ENCODE assay signal across 25 cellular contexts in genomic region chr15:56325186-56325585, GRCh38. TPM values are rescaled to one million over a fixed set of nuclear protein-coding genes. Genes with fewer than 3 reads are reported as not detected.
DNase-seq lines count a peak whose midpoint lies in the region; ATAC-seq and TF ChIP-seq lines count a peak whose summit lies in the region.
"Had no signal": no experiment of that assay in that cellular context is flagged by ENCODE, and none has a peak within 500 bp of the region (broad histone marks: within the 10 kb centered on the region; RNA-seq: fewer than 3 reads in every experiment).

No MANE protein-coding gene starts in this region.

- H3K4me3 ChIP-seq in mammary epithelial cell (replicated peaks in 1 of 3; ENCODE audit: insufficient read depth in 1 of 3, low read depth in 2 of 3, low read length in 3 of 3) (no peak overlapping the region), suprapubic skin (no peak overlapping the region), PC-9 (no peak overlapping the region)
- H3K4me3 ChIP-seq: colonic mucosa, gastrocnemius medialis, prostate gland, SJSA1 had no signal

- WGBS in mammary epithelial cell (ENCODE audit: low coverage, missing lambda C conversion rate): 53% methylated on average over 3 of the region's 3 CpGs
- WGBS in suprapubic skin: 48% methylated on average over 3 of the region's 3 CpGs

- TF ChIP-seq CTCF in mammary epithelial cell (conservative IDR thresholded peaks at IDR 0.05 in 1 of 2, IDR thresholded peaks at IDR 0.05 in 1 of 2; ENCODE audit: extremely low read depth in 1 of 2, insufficient read depth in 1 of 2, low read depth in 1 of 2, low read length in 2 of 2) (no peak), suprapubic skin (IDR thresholded peaks at IDR 0.05) (no peak), PC-9 (conservative IDR thresholded peaks at IDR 0.05) (no peak)

- H3K79me2 ChIP-seq in mammary epithelial cell (ENCODE audit: insufficient read depth, low read length) (no peaks in the 10 kb centered on the region), PC-9 (ENCODE audit: low read depth) (no peaks in the 10 kb centered on the region)

- H3K9me2 ChIP-seq in PC-9 (ENCODE audit: insufficient read depth): no peaks in the 10 kb centered on the region

- peaks cover 24% of the 10 kb centered on the region for H3K4me1 ChIP-seq in mammary epithelial cell (ENCODE audit: insufficient read depth, low read length)
- H3K4me1 ChIP-seq in suprapubic skin: peaks cover 4% of the 10 kb centered on the region
- peaks cover 6% of the 10 kb centered on the region; the same call in 1 of the 2 replicates for H3K4me1 ChIP-seq in PC-9 (replicated peaks; ENCODE audit: insufficient read depth)
- H3K4me1 ChIP-seq: colonic mucosa, gastrocnemius medialis, prostate gland had no signal

- DNase-seq in AG08395 (ENCODE audit: low spot score) (peak; percentile 38), HCEC 1CT (peak; percentile 82), mammary epithelial cell (peak; percentile 42), hepatic stellate cell (ENCODE audit: low spot score) (peak; percentile 4), hippocampal formation (lab: John Stamatoyannopoulos, UW) (no peak), suprapubic skin (ENCODE audit: low spot score in 2 of 2) (no peak), PC-9 (no peak)
- DNase-seq: activated CD4-positive, alpha-beta T cell treated with anti-CD3 and anti-CD28 coated beads, Interleukin-2, amount 50 U/mL, for 48 hours; activated T-cell treated with anti-CD3 and anti-CD28 coated beads for 4 hours; colonic mucosa; DMS79; endodermal cell; gastrocnemius medialis; H7; left cardiac atrium; MM.1S; NCI-H146; NCI-H2171 treated with DMSO at 0.1 percent for 48 hours; NCI-H774; OCI-M1; stimulated activated CD4-positive, alpha-beta T cell treated with anti-CD3 and anti-CD28 coated beads, Interleukin-4, amount 100 ng/mL, for 24 hours had no signal

- no peak for TF ChIP-seq POLR2A in suprapubic skin (IDR thresholded peaks at IDR 0.05)

- H3K36me3 ChIP-seq in mammary epithelial cell (ENCODE audit: insufficient read depth, low read length) (no peaks in the 10 kb centered on the region), suprapubic skin (no peaks in the 10 kb centered on the region), PC-9 (ENCODE audit: low read depth) (no peaks in the 10 kb centered on the region)
- H3K36me3 ChIP-seq: colonic mucosa, gastrocnemius medialis, prostate gland, SJSA1 had no signal

- BruUV-seq in mammary epithelial cell (replicated peaks; lab: Mats Ljungman, UMichigan): no TSS peak
- BruUV-seq in PC-9 (replicated peaks; lab: Mats Ljungman, UMichigan): no TSS peak

- ATAC-seq in GM21360 (IDR thresholded peaks at IDR 0.05; ENCODE audit: unreplicated experiment): no peak
- ATAC-seq: gastrocnemius medialis, left cardiac atrium, WTC11 had no signal

- H3K27me3 ChIP-seq in mammary epithelial cell (ENCODE audit: insufficient read depth, low read length) (no peaks in the 10 kb centered on the region), suprapubic skin (no peaks in the 10 kb centered on the region), PC-9 (ENCODE audit: insufficient read depth, low read depth) (no peaks in the 10 kb centered on the region)
- H3K27me3 ChIP-seq: colonic mucosa, gastrocnemius medialis, SJSA1 had no signal

- CTCF ChIA-PET in mammary epithelial cell (lab: Charles Lee; ENCODE audit: low non-redundant PET) (no interaction called here), PC-9 (lab: Charles Lee) (no interaction called here)

- POLR2A ChIA-PET in PC-9 (lab: Charles Lee; ENCODE audit: unreplicated experiment): no interaction called here

- intact Hi-C loops in mammary epithelial cell (cut with micrococcal nuclease) (loop anchor here (5.0 kb wide), 2 partner anchors 42 to 78 kb away; partner anchors contain the start of gene TEX9), PC-9 (cut with micrococcal nuclease; ENCODE audit: unreplicated experiment) (no loop called here)

- TF ChIP-seq EP300 in suprapubic skin (IDR thresholded peaks at IDR 0.05): no peak

- H3K9ac ChIP-seq in mammary epithelial cell (ENCODE audit: insufficient read depth, low read length): no peak overlapping the region

- dilution Hi-C loops in mammary epithelial cell (cut with HindIII; ENCODE audit: low sequenced_read_pairs): no loop called here

- H3K27ac ChIP-seq in mammary epithelial cell (ENCODE audit: insufficient read depth, low read depth, low read length): no peak overlapping the region
- no peak overlapping the region for H3K27ac ChIP-seq in suprapubic skin
- no peak overlapping the region for H3K27ac ChIP-seq in PC-9
- H3K27ac ChIP-seq: colonic mucosa, gastrocnemius medialis, prostate gland, SJSA1 had no signal

- H3K4me2 ChIP-seq in mammary epithelial cell (ENCODE audit: insufficient read depth, low read depth, low read length) (no peak overlapping the region), PC-9 (no peak overlapping the region)

- in situ Hi-C loops in mammary epithelial cell (cut with MboI; ENCODE audit: low sequenced_read_pairs in 2 of 2): no loop called here

- H4K20me1 ChIP-seq in mammary epithelial cell (ENCODE audit: insufficient read depth, low read length) (no peaks in the 10 kb centered on the region), PC-9 (ENCODE audit: insufficient read depth) (no peaks in the 10 kb centered on the region)

- H3K9me3 ChIP-seq in mammary epithelial cell (replicated peaks; ENCODE audit: insufficient read depth, low read length) (no peaks in the 10 kb centered on the region), suprapubic skin (no peaks in the 10 kb centered on the region), PC-9 (ENCODE audit: insufficient read depth, low read depth) (no peaks in the 10 kb centered on the region)
- H3K9me3 ChIP-seq: colonic mucosa, gastrocnemius medialis, prostate gland, SJSA1 had no signal

- H3F3A ChIP-seq in PC-9 (ENCODE audit: insufficient read depth, low read depth): no peaks in the 10 kb centered on the region

- H2AFZ ChIP-seq in mammary epithelial cell (ENCODE audit: low read depth, low read length) (no peak overlapping the region), PC-9 (no peak overlapping the region; the same call in 1 of the 2 replicates)

RNA-seq across cellular contexts. Expression of gene TEX9, which starts 40.0 kb away (rescaled TPM):
- 10 to 100 TPM in 1 of 2 donors, 1 to 10 TPM in 1; 7.7 to 11.2 TPM for total RNA-seq in mammary epithelial cell
- polyA plus RNA-seq in mammary epithelial cell: 1.9 TPM
- not detected for polyA minus RNA-seq in mammary epithelial cell
- total RNA-seq in suprapubic skin: 10 to 100 TPM in 1 of 4 donors, 1 to 10 TPM in 3; 6.5 to 16.6 (median 8.9) TPM
- total RNA-seq in PC-9 (2021): 9.1 and 11.8 TPM in 2 replicates

Comparison
In these comparisons a context has a peak if more than half of its experiments do, and no peak if none do; other contexts are left out.
1. DNase-seq: peak in AG08395 (single experiment), HCEC 1CT (single experiment), mammary epithelial cell (single experiment) and hepatic stellate cell (single experiment); none in hippocampal formation (0 of 2), suprapubic skin (0 of 2) and PC-9 (0 of 2).